ENCODE assay signal across 24 cellular contexts in the genomic region with DNA sequence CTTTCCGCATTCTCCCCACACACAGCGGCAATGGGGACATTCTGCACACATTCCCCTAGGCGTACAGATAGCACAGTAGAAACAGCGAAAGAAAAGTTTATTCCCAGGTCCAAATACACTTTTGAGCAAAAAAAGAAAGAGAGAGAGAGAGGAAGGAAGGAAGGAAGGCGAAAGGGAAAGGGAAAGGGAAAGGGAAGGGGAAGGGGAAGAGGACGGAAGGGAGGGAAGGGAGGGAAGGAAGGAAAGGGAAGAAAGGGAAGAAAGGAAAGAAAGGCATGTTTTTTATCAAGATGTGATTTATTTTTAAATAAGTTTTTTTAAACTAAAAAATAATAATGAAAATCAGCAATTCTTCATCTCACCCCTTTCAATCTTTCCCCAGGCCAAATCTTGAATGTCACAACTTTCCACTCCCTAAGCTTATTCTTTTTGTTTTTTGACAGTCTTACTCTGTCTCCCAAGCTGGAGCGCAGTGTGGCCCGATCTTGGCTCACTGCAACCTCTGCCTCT.
DNase-seq lines count a peak whose midpoint lies in the region; ATAC-seq, FAIRE-seq and TF ChIP-seq lines count a peak whose summit lies in the region.
"Had no signal": no experiment of that assay in that cellular context is flagged by ENCODE, and none has a peak within 500 bp of the region (broad histone marks: within the 10 kb centered on the region; RNA-seq: fewer than 3 reads in every experiment).

No MANE protein-coding gene starts in this region.

- H3K23ac ChIP-seq in H1 (ENCODE audit: insufficient read length), result no peak overlapping the region

- H2BK20ac ChIP-seq in H1 (ENCODE audit: low read length), result no peak overlapping the region

- ATAC-seq in HepG2 (no peak), GM21515 (IDR thresholded peaks at IDR 0.05; ENCODE audit: unreplicated experiment) (no peak), HG03520 (IDR thresholded peaks at IDR 0.05; ENCODE audit: unreplicated experiment) (no peak), HG03280 (IDR thresholded peaks at IDR 0.05; ENCODE audit: unreplicated experiment) (no peak)

- 82% methylated on average over 8 of the region's 8 CpGs; no CpG with 5 or more reads in 1 of the 2 experiments for WGBS in H1 (ENCODE audit: extremely low coverage in 1 of 2, insufficient coverage in 1 of 2, insufficient read length in 1 of 2, insufficient replicate concordance in 2 of 2, low coverage in 1 of 2, low lambda C conversion rate in 2 of 2, missing lambda C conversion rate in 1 of 2), 2 experiments
- WGBS in HepG2 (ENCODE audit: low lambda C conversion rate), result 57% methylated on average over 8 of the region's 8 CpGs

- no peaks in the 10 kb centered on the region for H3K27me3 ChIP-seq in H1 (replicated peaks in 1 of 4; ENCODE audit: control insufficient read depth in 3 of 4, extremely low read depth in 1 of 4, insufficient read depth in 3 of 4, low read length in 3 of 4)
- peaks cover 0 to 4% of the 10 kb centered on the region in 2 experiments; a peak in 1 of 5 replicates for H3K27me3 ChIP-seq in HepG2 (ENCODE audit: control insufficient read depth in 1 of 2, insufficient read depth in 2 of 2, low read length in 2 of 2)
- H3K27me3 ChIP-seq: BE2C, BLaER1 had no signal

- peak overlapping the region; percentile 37 for H3K56ac ChIP-seq in H1 (replicated peaks; ENCODE audit: insufficient read length, low read depth, low read length)

- CTCF ChIA-PET in HEK293 (lab: Yijun Ruan, JAX) (no interaction called here), H1 (lab: Charles Lee; ENCODE audit: partially characterized antibody) (no interaction called here), HepG2 (lab: Yijun Ruan, JAX; ENCODE audit: low intra/inter-chr PET ratio, low total read pairs) (no interaction called here)

- POLR2A ChIA-PET in HEK293 (lab: Yijun Ruan, JAX) (no interaction called here), H1 (lab: Charles Lee; ENCODE audit: partially characterized antibody) (no interaction called here), HepG2 (lab: Yijun Ruan, JAX) (no interaction called here)

- no peak overlapping the region for H4K91ac ChIP-seq in H1 (replicated peaks; ENCODE audit: insufficient read length, low read length)

- no peak overlapping the region for H2AK5ac ChIP-seq in H1 (ENCODE audit: low read depth, low read length)

- H3K14ac ChIP-seq in H1 (ENCODE audit: insufficient read length), result no peak overlapping the region

- H4K8ac ChIP-seq in H1 (ENCODE audit: extremely low read depth, insufficient read depth, low read length), result no peak overlapping the region

- no TSS peak for BruUV-seq in HepG2 (replicated peaks; lab: Mats Ljungman, UMichigan)

- no peak for TF ChIP-seq EP300 in H1 (IDR thresholded peaks at IDR 0.05; ENCODE audit: borderline replicate concordance in 1 of 2, low read depth in 2 of 2, low read length in 2 of 2)
- TF ChIP-seq EP300 in HepG2 (IDR thresholded peaks at IDR 0.05; ENCODE audit: low read depth in 2 of 2, low read length in 2 of 2), result no peak
- no peak for TF ChIP-seq EP300 in HepG2 (CRISPR knock-in tag; IDR thresholded peaks at IDR 0.05; ENCODE audit: borderline replicate concordance)

- no peak overlapping the region for H3K18ac ChIP-seq in H1 (ENCODE audit: extremely low read depth, low read length)

- H2BK120ac ChIP-seq in H1 (replicated peaks; ENCODE audit: low read depth, low read length), result no peak overlapping the region

- no peak overlapping the region for H3K4ac ChIP-seq in H1 (replicated peaks; ENCODE audit: insufficient read length, low read depth, low read length)

- TF ChIP-seq POLR2A in H1 (IDR thresholded peaks at IDR 0.05; ENCODE audit: control extremely low read depth in 1 of 2, low read depth in 2 of 2, low read length in 2 of 2) (no peak), HepG2 (IDR thresholded peaks at IDR 0.05; ENCODE audit: insufficient read depth in 1 of 2, low read depth in 2 of 2, low read length in 2 of 2) (no peak)

- H4K20me1 ChIP-seq in H1 (replicated peaks in 1 of 2; ENCODE audit: control insufficient read depth in 1 of 2, insufficient read depth in 2 of 2, low read length in 2 of 2), result no peaks in the 10 kb centered on the region
- H4K20me1 ChIP-seq in HepG2 (ENCODE audit: insufficient read depth, low read length), result no peaks in the 10 kb centered on the region
- H4K20me1 ChIP-seq: BLaER1 had no signal

- TF ChIP-seq RAD21 in H1 (IDR thresholded peaks at IDR 0.05 in 1 of 2, conservative IDR thresholded peaks at IDR 0.05 in 1 of 2; ENCODE audit: low read depth in 2 of 2, low read length in 2 of 2) (no peak), HepG2 (CRISPR knock-in tag; IDR thresholded peaks at IDR 0.05) (no peak)

- FAIRE-seq in H1 (lab: Jason Lieb, UNC) (no peak), HepG2 (lab: Jason Lieb, UNC) (no peak)
- FAIRE-seq: A204.1, D721Med, G401.6, GM12891, GM19239 had no signal

- H3K79me2 ChIP-seq in H1 (ENCODE audit: control insufficient read depth in 1 of 2, insufficient read depth in 2 of 2, low read length in 2 of 2) (no peaks in the 10 kb centered on the region), HepG2 (ENCODE audit: insufficient read depth, low read length) (no peaks in the 10 kb centered on the region)

- TF ChIP-seq CTCF in HEK293 (tag by site-specific recombination; IDR thresholded peaks at IDR 0.05) (no peak), H1 (IDR thresholded peaks at IDR 0.05; ENCODE audit: control extremely low read depth in 1 of 3, insufficient read depth in 1 of 3, low read depth in 1 of 3, low read length in 3 of 3) (no peak), HepG2 (CRISPR knock-in tag; IDR thresholded peaks at IDR 0.05) (no peak)

- no peaks in the 10 kb centered on the region for H3K79me1 ChIP-seq in H1 (ENCODE audit: low read depth, low read length)

- H2BK5ac ChIP-seq in H1 (ENCODE audit: low read depth, low read length), result no peak overlapping the region

- no peaks in the 10 kb centered on the region for H3K9me3 ChIP-seq in HEK293 (ENCODE audit: control insufficient read depth, insufficient read depth, low read depth, low read length)
- H3K9me3 ChIP-seq in H1 (ENCODE audit: insufficient read depth in 2 of 2, low read depth in 1 of 2, low read length in 1 of 2), result no peaks in the 10 kb centered on the region
- no peaks in the 10 kb centered on the region for H3K9me3 ChIP-seq in HepG2 (ENCODE audit: low read length)
- H3K9me3 ChIP-seq: BE2C, BLaER1 had no signal

- H4K5ac ChIP-seq in H1 (ENCODE audit: insufficient read length, low read depth, low read length), result no peak overlapping the region

- H3K9ac ChIP-seq in H1 (replicated peaks in 1 of 4; ENCODE audit: extremely low read depth in 1 of 4, low read depth in 3 of 4, low read length in 3 of 4) (no peak overlapping the region), HepG2 (ENCODE audit: insufficient read depth, low read depth, low read length) (no peak overlapping the region)
- H3K9ac ChIP-seq: BLaER1 had no signal

- H2BK12ac ChIP-seq in H1 (ENCODE audit: low read depth, low read length), result no peak overlapping the region

- no peaks in the 10 kb centered on the region for H3K36me3 ChIP-seq in HEK293 (ENCODE audit: control insufficient read depth in 2 of 2, insufficient read depth in 1 of 2, low read length in 2 of 2)
- no peaks in the 10 kb centered on the region; a peak in 2 of 8 replicates for H3K36me3 ChIP-seq in H1 (ENCODE audit: control insufficient read depth in 2 of 4, insufficient read depth in 4 of 4, low read length in 3 of 4)
- H3K36me3 ChIP-seq in HepG2 (replicated peaks in 1 of 2; ENCODE audit: control insufficient read depth in 1 of 2, insufficient read depth in 2 of 2, low read length in 2 of 2), result no peaks in the 10 kb centered on the region
- H3K36me3 ChIP-seq: BE2C, BLaER1 had no signal

- intact Hi-C loops in HepG2 (cut with micrococcal nuclease; ENCODE audit: unreplicated experiment), result no loop called here

- H3K4me1 ChIP-seq in HEK293 (ENCODE audit: control insufficient read depth, insufficient read depth, low read length) (no peaks in the 10 kb centered on the region), H1 (replicated peaks in 1 of 4; ENCODE audit: control insufficient read depth in 3 of 4, insufficient read depth in 4 of 4, low read length in 3 of 4) (peaks cover 0 to 2% (median 0%) of the 10 kb centered on the region in 4 experiments; a peak in 1 of 7 replicates), HepG2 (ENCODE audit: insufficient read depth, low read length) (no peaks in the 10 kb centered on the region)
- H3K4me1 ChIP-seq: BE2C, BLaER1 had no signal

- DNase-seq in H1 (ENCODE audit: low read depth in 1 of 2, low spot score in 2 of 2), result no peak
- DNase-seq in HepG2 (ENCODE audit: low spot score), result no peak
- DNase-seq in stimulated activated CD4-positive, alpha-beta T cell treated with anti-CD3 and anti-CD28 coated beads, Interleukin-4, amount 100 ng/mL, for 1 hour, result no peak
- DNase-seq: 8988T; ACHN; BE2C; C1 segment of cervical spinal cord; Calu3; CD4-positive, alpha-beta memory T cell; CD4-positive, CD25-positive, alpha-beta regulatory T cell; CD8-positive, alpha-beta memory T cell; COR-L47; DMS79 treated with DMSO at 0.1 percent for 48 hours; GF-D8 had no signal

- no peak overlapping the region for H3K4me2 ChIP-seq in H1 (ENCODE audit: insufficient read depth in 1 of 2, low read depth in 2 of 2, low read length in 2 of 2)
- no peak overlapping the region for H3K4me2 ChIP-seq in HepG2 (ENCODE audit: low read depth, low read length)
- H3K4me2 ChIP-seq: BLaER1 had no signal

- H3K4me3 ChIP-seq in HEK293 (ENCODE audit: low read depth, low read length) (no peak overlapping the region), H1 (ENCODE audit: extremely low read depth in 1 of 4, insufficient read depth in 2 of 4, low read depth in 3 of 4, low read length in 4 of 4) (no peak overlapping the region), HepG2 (replicated peaks in 1 of 3; ENCODE audit: insufficient read depth in 1 of 3, low read depth in 2 of 3, low read length in 3 of 3) (no peak overlapping the region)
- H3K4me3 ChIP-seq: BLaER1 had no signal

- H2AFZ ChIP-seq in H1 (ENCODE audit: low read length), result no peak overlapping the region
- H2AFZ ChIP-seq in HepG2 (ENCODE audit: low read length), result no peak overlapping the region

- H2BK15ac ChIP-seq in H1 (ENCODE audit: low read length), result no peak overlapping the region

- H3K27ac ChIP-seq in HEK293 (ENCODE audit: extremely low read depth, low read depth, low read length), result no peak overlapping the region
- no peak overlapping the region for H3K27ac ChIP-seq in H1 (ENCODE audit: low read depth, low read length)
- no peak overlapping the region for H3K27ac ChIP-seq in HepG2 (ENCODE audit: extremely low read length, insufficient read depth, low read length)
- H3K27ac ChIP-seq: BLaER1 had no signal

- H3K23me2 ChIP-seq in H1 (ENCODE audit: low read depth, low read length), result no peaks in the 10 kb centered on the region; the same call in 1 of the 2 replicates

- in situ Hi-C loops in HepG2 (cut with HindIII; ENCODE audit: extremely low pct_ligation_motif_present, low pct_unique_long_range_greater_than_20kb), result no loop called here

TF ChIP-seq in HEK293, 187 proteins besides CTCF, POLR2A, EP300 and RAD21 (continues in another document):
- TF ChIP-seq ZNF664 (tag by site-specific recombination; IDR thresholded peaks at IDR 0.05), result no peak

TF ChIP-seq in H1, 55 proteins besides CTCF, POLR2A, EP300 and RAD21 (continues in another document):
- TF ChIP-seq CBX5 (IDR thresholded peaks at IDR 0.05; ENCODE audit: low read depth, low read length), result no peak
- TF ChIP-seq SUZ12 (IDR thresholded peaks at IDR 0.05; ENCODE audit: low read length), result no peak

TF ChIP-seq in HepG2, 621 proteins besides CTCF, POLR2A, EP300 and RAD21 (continues in another document):
- peak; percentile 97 for TF ChIP-seq HNRNPK (IDR thresholded peaks at IDR 0.05; ENCODE audit: low read depth, low read length, poor library complexity, severe bottlenecking)
